23 cellular contexts compared by ENCODE assay signal in the genomic region with DNA sequence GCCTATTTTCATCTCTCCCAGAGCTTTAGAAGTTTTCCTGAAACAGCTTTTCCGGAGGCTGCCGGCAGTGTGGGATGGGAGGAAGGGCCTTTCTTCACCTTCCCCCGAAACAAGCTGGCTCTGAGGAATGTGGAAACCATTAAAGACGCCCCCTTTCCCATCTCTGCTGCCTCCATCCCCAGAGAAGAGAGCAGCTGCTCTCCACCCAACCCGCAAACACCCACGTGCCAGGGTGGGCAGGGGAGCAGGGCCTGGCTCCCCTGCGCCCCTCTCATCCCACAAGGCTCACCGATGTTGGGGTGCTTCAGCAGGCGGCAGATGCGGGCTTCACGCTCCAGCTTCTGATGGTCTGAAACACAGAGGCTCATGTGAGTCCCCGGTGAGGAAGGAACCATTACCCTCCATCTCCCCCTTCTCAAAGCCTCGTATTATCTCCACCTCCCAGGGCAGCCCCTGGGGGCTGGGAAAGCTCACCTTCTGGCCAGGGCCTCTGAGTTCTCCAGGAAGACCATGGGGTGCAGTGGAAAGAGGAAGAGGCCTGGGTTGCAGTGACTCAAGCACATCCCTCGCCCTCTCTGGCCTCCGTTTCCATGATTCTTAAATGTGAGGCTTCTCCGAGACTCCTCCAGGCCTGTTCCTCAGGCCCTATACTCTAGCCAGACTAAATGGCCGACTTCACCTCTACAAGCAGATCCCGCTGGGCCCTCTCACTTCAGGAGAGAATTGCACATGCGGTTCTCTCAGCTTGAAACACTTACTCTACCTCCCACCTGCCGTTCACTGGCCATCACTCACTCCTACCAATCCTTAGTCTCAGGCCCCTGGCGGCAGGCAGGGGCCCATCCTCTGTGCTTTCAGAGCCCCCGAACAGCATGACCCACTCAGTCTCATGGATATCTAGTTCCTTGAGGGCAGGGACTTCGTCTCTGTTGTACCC. TPM values are rescaled to one million over a fixed set of nuclear protein-coding genes. Genes with fewer than 3 reads are reported as not detected.
DNase-seq lines count a peak whose midpoint lies in the region; ATAC-seq and TF ChIP-seq lines count a peak whose summit lies in the region.
"Had no signal": no experiment of that assay in that cellular context is flagged by ENCODE, and none has a peak within 500 bp of the region (broad histone marks: within the 10 kb centered on the region; RNA-seq: fewer than 3 reads in every experiment).

No MANE protein-coding gene starts in this region.

- peak overlapping the region; percentile 80 for H2BK20ac ChIP-seq in IMR-90 (ENCODE audit: low read depth, low read length)

- H4K5ac ChIP-seq in IMR-90 (ENCODE audit: low read depth, low read length) (no peak overlapping the region), mesendoderm (ENCODE audit: low read length) (no peak overlapping the region)

- TF ChIP-seq POLR2A in IMR-90 (IDR thresholded peaks at IDR 0.05; ENCODE audit: low read depth, low read length): no peak

- dilution Hi-C loops in IMR-90 (cut with HindIII; ENCODE audit: low sequenced_read_pairs, unreplicated experiment): no loop called here

- POLR2A ChIA-PET in IMR-90 (lab: Charles Lee; ENCODE audit: unreplicated experiment): no interaction called here

- H3K14ac ChIP-seq in IMR-90 (replicated peaks; ENCODE audit: low read depth, low read length): 0 out of 2 replicates have a peak overlapping the region, but pooled peaks have one; percentile 25

- H4K8ac ChIP-seq in IMR-90 (ENCODE audit: low read depth in 2 of 2, low read length in 2 of 2): peak overlapping the region in 1 of 2 experiments; percentile 38; a peak in 1 of 4 replicates
- H4K8ac ChIP-seq in mesendoderm (ENCODE audit: low read depth, low read length): no peak overlapping the region

- no peaks in the 10 kb centered on the region for H3K79me2 ChIP-seq in mesendoderm (ENCODE audit: control insufficient read depth, insufficient read depth, low read length)
- H3K79me2 ChIP-seq: parathyroid adenoma had no signal

- intact Hi-C loops in IMR-90 (cut with micrococcal nuclease): no loop called here

- H3K27ac ChIP-seq in BLaER1: peak overlapping the region; percentile 67
- peak overlapping the region; percentile 42; the same call in 1 of the 2 replicates for H3K27ac ChIP-seq in IMR-90 (ENCODE audit: insufficient read depth, low read length)
- H3K27ac ChIP-seq in mesendoderm (ENCODE audit: low read depth, low read length): no peak overlapping the region
- H3K27ac ChIP-seq in foreskin keratinocyte: no peak overlapping the region
- H3K27ac ChIP-seq: parathyroid adenoma, tibial artery had no signal

- no peaks in the 10 kb centered on the region for H3K27me3 ChIP-seq in BLaER1
- no peaks in the 10 kb centered on the region for H3K27me3 ChIP-seq in IMR-90 (ENCODE audit: control insufficient read depth, insufficient read depth, low read length)
- H3K27me3 ChIP-seq in mesendoderm (ENCODE audit: insufficient read depth, low read length, poor library complexity): no peaks in the 10 kb centered on the region
- H3K27me3 ChIP-seq in foreskin keratinocyte: no peaks in the 10 kb centered on the region

- H2BK120ac ChIP-seq in IMR-90 (ENCODE audit: low read depth, low read length) (peak overlapping the region; percentile 86), mesendoderm (ENCODE audit: low read depth, low read length) (no peak overlapping the region)

- H3K18ac ChIP-seq in IMR-90 (ENCODE audit: low read depth, low read length): peak overlapping the region; percentile 33; the same call in 1 of the 2 replicates
- no peak overlapping the region for H3K18ac ChIP-seq in mesendoderm (ENCODE audit: low read length)

- no peak for ATAC-seq in IMR-90 (ENCODE audit: low read depth)
- ATAC-seq in foreskin keratinocyte: no peak
- ATAC-seq: stimulated activated naive B cell treated with anti-CD40 and anti-IgM and Interleukin-4, amounts not matched to agents 10 μg/mL and 1 μg/mL and 100 μg/mL, for 72 hours; T-cell had no signal

- H3K4me2 ChIP-seq in BLaER1: peak overlapping the region; percentile 83
- no peak overlapping the region for H3K4me2 ChIP-seq in IMR-90 (ENCODE audit: low read depth, low read length)
- no peak overlapping the region for H3K4me2 ChIP-seq in mesendoderm (ENCODE audit: low read length)

- TF ChIP-seq CTCF in IMR-90 (conservative IDR thresholded peaks at IDR 0.05; ENCODE audit: low read depth, low read length) (no peak), brain (conservative IDR thresholded peaks at IDR 0.05) (no peak), nephron progenitor cell (IDR thresholded peaks at IDR 0.05) (no peak), foreskin keratinocyte (conservative IDR thresholded peaks at IDR 0.05) (no peak)

- H3K23ac ChIP-seq in IMR-90 (ENCODE audit: low read depth, low read length) (no peak overlapping the region), mesendoderm (ENCODE audit: low read length) (no peak overlapping the region)

- DNase-seq in IMR-90 (no peak), nephron progenitor cell (no peak), DMS53 (lab: John Stamatoyannopoulos, UW) (no peak), mesendoderm (no peak), foreskin keratinocyte (no peak), NCI-H1436 (lab: John Stamatoyannopoulos, UW) (no peak)
- DNase-seq: activated CD4-positive, alpha-beta T cell treated with anti-CD3 and anti-CD28 coated beads, Interleukin-2, amount 10 ng/mL, durations not matched to agents 7 days and 5 days; activated CD8-positive, alpha-beta memory T cell treated with anti-CD3 and anti-CD28 coated beads, Interleukin-2, amount 50 U/mL, for 4 hours; activated effector memory CD4-positive, alpha-beta T cell treated with Interleukin-2 at 50 U/mL for 16 hours; activated naive CD8-positive, alpha-beta T cell treated with anti-CD3 and anti-CD28 coated beads, Interleukin-2, amount 50 U/mL, for 24 hours; cortex of kidney; DND-41; islet precursor cell; NCI-H1105; NCI-H510A treated with DMSO at 0.1 percent for 48 hours; stimulated activated CD4-positive, alpha-beta T cell treated with anti-CD3 and anti-CD28 coated beads, Interleukin-1b, Interleukin-23, amount 100 ng/mL, for 48 hours; stimulated activated naive B cell treated with anti-CD40 and anti-IgM and Interleukin-4, amounts not matched to agents 10 μg/mL and 1 μg/mL and 100 μg/mL, for 72 hours; T-cell; tibial artery had no signal

- H3K27ac Mint-ChIP-seq in brain (peak overlapping the region; percentile 6 to 74 (median 46)), nephron progenitor cell (no peak overlapping the region)
- H3K27ac Mint-ChIP-seq: activated CD4-positive, alpha-beta T cell treated with anti-CD3 and anti-CD28 coated beads, Interleukin-2, amount 10 ng/mL, durations not matched to agents 7 days and 5 days; activated naive CD8-positive, alpha-beta T cell treated with anti-CD3 and anti-CD28 coated beads, Interleukin-2, amount 50 U/mL, for 24 hours; stimulated activated naive B cell treated with anti-CD40 and anti-IgM and Interleukin-4, amounts not matched to agents 10 μg/mL and 1 μg/mL and 100 μg/mL, for 72 hours; T-cell had no signal

- H3K4me1 ChIP-seq in BLaER1 (peaks cover 67% of the 10 kb centered on the region), IMR-90 (ENCODE audit: control insufficient read depth, insufficient read depth, low read length) (peaks cover 26% of the 10 kb centered on the region), mesendoderm (ENCODE audit: control insufficient read depth, low read depth, low read length) (no peaks in the 10 kb centered on the region), foreskin keratinocyte (peaks cover 8% of the 10 kb centered on the region)
- H3K4me1 ChIP-seq: parathyroid adenoma had no signal

- no peaks in the 10 kb centered on the region for H3K36me3 Mint-ChIP-seq in brain
- H3K36me3 Mint-ChIP-seq in nephron progenitor cell (ENCODE audit: low read depth): no peaks in the 10 kb centered on the region
- H3K36me3 Mint-ChIP-seq: stimulated activated naive B cell treated with anti-CD40 and anti-IgM and Interleukin-4, amounts not matched to agents 10 μg/mL and 1 μg/mL and 100 μg/mL, for 72 hours; T-cell had no signal

- H3K9ac ChIP-seq in BLaER1 (no peak overlapping the region; the same call in 1 of the 2 replicates), IMR-90 (ENCODE audit: low read depth, low read length) (no peak overlapping the region), mesendoderm (ENCODE audit: low read length) (no peak overlapping the region)
- H3K9ac ChIP-seq: parathyroid adenoma had no signal

- peak overlapping the region; percentile 78 for H2AK9ac ChIP-seq in IMR-90 (replicated peaks; ENCODE audit: low read depth, low read length, poor library complexity)

- H2BK15ac ChIP-seq in IMR-90 (ENCODE audit: low read depth, low read length) (peak overlapping the region; percentile 16; the same call in 1 of the 3 replicates), mesendoderm (replicated peaks; ENCODE audit: low read depth) (no peak overlapping the region)

- H3K56ac ChIP-seq in IMR-90 (ENCODE audit: extremely low read depth, insufficient read depth, low read length) (no peak overlapping the region), mesendoderm (ENCODE audit: low read length) (no peak overlapping the region)

- H3K9me1 ChIP-seq in IMR-90 (ENCODE audit: insufficient read depth, low read length): peaks cover 19% of the 10 kb centered on the region

- H3K4me3 Mint-ChIP-seq in brain: no peak overlapping the region
- peak overlapping the region; percentile 23 for H3K4me3 Mint-ChIP-seq in nephron progenitor cell
- H3K4me3 Mint-ChIP-seq: activated CD4-positive, alpha-beta T cell treated with anti-CD3 and anti-CD28 coated beads, Interleukin-2, amount 10 ng/mL, durations not matched to agents 7 days and 5 days; activated naive CD8-positive, alpha-beta T cell treated with anti-CD3 and anti-CD28 coated beads, Interleukin-2, amount 50 U/mL, for 24 hours; stimulated activated naive B cell treated with anti-CD40 and anti-IgM and Interleukin-4, amounts not matched to agents 10 μg/mL and 1 μg/mL and 100 μg/mL, for 72 hours; T-cell had no signal

- H2AFZ ChIP-seq in IMR-90 (replicated peaks; ENCODE audit: low read length, poor library complexity): peak overlapping the region; percentile 77
- H2AFZ ChIP-seq: parathyroid adenoma had no signal

- peak overlapping the region; percentile 81 for H4K91ac ChIP-seq in IMR-90 (ENCODE audit: insufficient read depth, low read depth, low read length)

- H3K4me3 ChIP-seq in BLaER1 (no peak overlapping the region), IMR-90 (ENCODE audit: insufficient read depth, low read depth, low read length) (no peak overlapping the region), mesendoderm (ENCODE audit: low read length) (no peak overlapping the region)
- H3K4me3 ChIP-seq: tibial artery had no signal

- H3K4me1 Mint-ChIP-seq in brain: peaks cover 56% of the 10 kb centered on the region
- peaks cover 44% of the 10 kb centered on the region for H3K4me1 Mint-ChIP-seq in nephron progenitor cell
- H3K4me1 Mint-ChIP-seq: activated CD4-positive, alpha-beta T cell treated with anti-CD3 and anti-CD28 coated beads, Interleukin-2, amount 10 ng/mL, durations not matched to agents 7 days and 5 days; activated naive CD8-positive, alpha-beta T cell treated with anti-CD3 and anti-CD28 coated beads, Interleukin-2, amount 50 U/mL, for 24 hours; stimulated activated naive B cell treated with anti-CD40 and anti-IgM and Interleukin-4, amounts not matched to agents 10 μg/mL and 1 μg/mL and 100 μg/mL, for 72 hours; T-cell had no signal

- H3K9me3 Mint-ChIP-seq in brain: no peaks in the 10 kb centered on the region
- H3K9me3 Mint-ChIP-seq in nephron progenitor cell: no peaks in the 10 kb centered on the region
- H3K9me3 Mint-ChIP-seq: activated CD4-positive, alpha-beta T cell treated with anti-CD3 and anti-CD28 coated beads, Interleukin-2, amount 10 ng/mL, durations not matched to agents 7 days and 5 days; activated naive CD8-positive, alpha-beta T cell treated with anti-CD3 and anti-CD28 coated beads, Interleukin-2, amount 50 U/mL, for 24 hours; stimulated activated naive B cell treated with anti-CD40 and anti-IgM and Interleukin-4, amounts not matched to agents 10 μg/mL and 1 μg/mL and 100 μg/mL, for 72 hours; T-cell had no signal

- H3K9me3 ChIP-seq in BLaER1 (no peaks in the 10 kb centered on the region), IMR-90 (ENCODE audit: control insufficient read depth, insufficient read depth, low read length) (no peaks in the 10 kb centered on the region)
- H3K9me3 ChIP-seq: tibial artery had no signal

- H3K4ac ChIP-seq in IMR-90 (ENCODE audit: low read depth, low read length): peak overlapping the region; percentile 80
- no peak overlapping the region for H3K4ac ChIP-seq in mesendoderm (ENCODE audit: low read depth, low read length)

- H2AK5ac ChIP-seq in IMR-90 (ENCODE audit: low read depth, low read length) (peak overlapping the region; percentile 88), mesendoderm (ENCODE audit: low read length) (no peak overlapping the region)

- in situ Hi-C loops in IMR-90 (cut with MboI; ENCODE audit: low sequenced_read_pairs): loop anchor here (5.0 to 10.0 kb wide), 2 partner anchors 92 to 170 kb away; partner anchors contain the start of gene TCOF1

- CTCF ChIA-PET in IMR-90 (lab: Yijun Ruan, JAX): no interaction called here

- no TSS peak for BruUV-seq in IMR-90 (replicated peaks; lab: Mats Ljungman, UMichigan)

- 100% methylated on average over 2 of the region's 23 CpGs; no CpG with 5 or more reads in 1 of the 2 experiments for WGBS in IMR-90 (ENCODE audit: extremely low coverage in 2 of 2, insufficient read length in 1 of 2), 2 experiments
- no CpG with 5 or more reads among the region's 23 CpGs for WGBS in mesendoderm (ENCODE audit: extremely low coverage, insufficient coverage, low lambda C conversion rate)

- no peaks in the 10 kb centered on the region for H3K27me3 Mint-ChIP-seq in brain
- no peaks in the 10 kb centered on the region for H3K27me3 Mint-ChIP-seq in nephron progenitor cell (ENCODE audit: low read depth, poor library complexity)
- H3K27me3 Mint-ChIP-seq: stimulated activated naive B cell treated with anti-CD40 and anti-IgM and Interleukin-4, amounts not matched to agents 10 μg/mL and 1 μg/mL and 100 μg/mL, for 72 hours had no signal

- no peaks in the 10 kb centered on the region for H3K36me3 ChIP-seq in BLaER1
- no peaks in the 10 kb centered on the region for H3K36me3 ChIP-seq in IMR-90 (ENCODE audit: control insufficient read depth, insufficient read depth, low read length)
- no peaks in the 10 kb centered on the region for H3K36me3 ChIP-seq in mesendoderm (ENCODE audit: control insufficient read depth, insufficient read depth, low read length)
- H3K36me3 ChIP-seq: tibial artery had no signal

- no peaks in the 10 kb centered on the region for H4K20me1 ChIP-seq in BLaER1
- H4K20me1 ChIP-seq in IMR-90 (ENCODE audit: insufficient read depth, low read length): no peaks in the 10 kb centered on the region

- H2BK5ac ChIP-seq in IMR-90 (ENCODE audit: low read depth, low read length, poor library complexity, severe bottlenecking): peak overlapping the region; percentile 94
- H2BK5ac ChIP-seq in mesendoderm (ENCODE audit: low read length): no peak overlapping the region

- peaks cover 0 to 6% of the 10 kb centered on the region in 2 experiments; a peak in 1 of 4 replicates for H3K79me1 ChIP-seq in IMR-90 (ENCODE audit: low read depth in 1 of 2, low read length in 2 of 2)
- H3K79me1 ChIP-seq in mesendoderm (ENCODE audit: low read length): no peaks in the 10 kb centered on the region

- TF ChIP-seq RAD21 in IMR-90 (IDR thresholded peaks at IDR 0.05; ENCODE audit: low read length): no peak

RNA-seq across cellular contexts. Expression of gene CAMK2A, which starts 24.6 kb away (rescaled TPM):
- total RNA-seq in IMR-90 (2012; rRNA removed) (under 0.01 and 0.18 TPM in 2 replicates), foreskin keratinocyte (0.04 TPM in 1 of 2 replicates, not detected in the other)
- polyA plus RNA-seq in IMR-90 (2012; rRNA removed) (0.17 and 0.19 TPM in 2 replicates), brain (ENCODE audit: insufficient read depth, low read depth, low replicate concordance) (116 TPM), foreskin keratinocyte (0.01 TPM in 1 of 2 replicates, not detected in the other)
- 0.11 and 0.24 TPM in 2 replicates for polyA plus RNA-seq in IMR-90 (2012; cell fraction: cytosol; rRNA removed)
- 1.5 and 2.4 TPM in 2 replicates for polyA plus RNA-seq in IMR-90 (2012; cell fraction: nucleus; rRNA removed; ENCODE audit: low replicate concordance)
- 0.01 TPM for polyA plus RNA-seq in mesendoderm (2013, experiment 1 of 2)
- polyA plus RNA-seq in mesendoderm (2013, experiment 2 of 2): not detected
- total RNA-seq: activated CD4-positive, alpha-beta T cell treated with anti-CD3 and anti-CD28 coated beads, Interleukin-2, amount 10 ng/mL, durations not matched to agents 7 days and 5 days; lung microvascular endothelial cell; T-cell had no signal

RNA-seq across cellular contexts. Expression of gene ARSI, which starts 37.8 kb away (rescaled TPM):
- total RNA-seq in IMR-90 (2012; rRNA removed): 15.0 and 15.2 TPM in 2 replicates
- 14.8 and 15.5 TPM in 2 replicates for polyA plus RNA-seq in IMR-90 (2012; rRNA removed)
- polyA plus RNA-seq in IMR-90 (2012; cell fraction: cytosol; rRNA removed): 10.1 and 22.7 TPM in 2 replicates
- polyA plus RNA-seq in IMR-90 (2012; cell fraction: nucleus; rRNA removed; ENCODE audit: low replicate concordance): 3.4 and 9.5 TPM in 2 replicates
- polyA plus RNA-seq in brain (ENCODE audit: insufficient read depth, low read depth, low replicate concordance): 1.2 TPM
- 2.4 TPM for polyA plus RNA-seq in mesendoderm (2013, experiment 1 of 2)
- 2.6 TPM for polyA plus RNA-seq in mesendoderm (2013, experiment 2 of 2)
- total RNA-seq in foreskin keratinocyte: 4.7 and 5.0 TPM in 2 replicates
- polyA plus RNA-seq in foreskin keratinocyte: 3.5 and 3.7 TPM in 2 replicates
- total RNA-seq: activated CD4-positive, alpha-beta T cell treated with anti-CD3 and anti-CD28 coated beads, Interleukin-2, amount 10 ng/mL, durations not matched to agents 7 days and 5 days; lung microvascular endothelial cell had no signal

Comparison
In these comparisons a context has a peak if more than half of its experiments do, and no peak if none do; other contexts are left out.
1. H3K27ac ChIP-seq: peak in BLaER1 (single experiment) and IMR-90 (single experiment); none in mesendoderm (single experiment) and foreskin keratinocyte (single experiment).
2. RNA of gene CAMK2A, which starts 24.6 kb away (polyA plus RNA-seq): 116 TPM in brain (single experiment); 0.11 to 2.4 TPM in IMR-90 and 0.01 TPM in foreskin keratinocyte; every median in the first group is over 10 times any median in the second.